ENCODE assay signal across 23 cellular contexts in genomic region chr6:52138284-52138683, GRCh38. TPM values are rescaled to one million over a fixed set of nuclear protein-coding genes. Genes with fewer than 3 reads are reported as not detected.
DNase-seq lines count a peak whose midpoint lies in the region; ATAC-seq and TF ChIP-seq lines count a peak whose summit lies in the region.
"Had no signal": no experiment of that assay in that cellular context is flagged by ENCODE, and none has a peak within 500 bp of the region (broad histone marks: within the 10 kb centered on the region; RNA-seq: fewer than 3 reads in every experiment).

No MANE protein-coding gene starts in this region.

- H3K9me3 Mint-ChIP-seq in T-helper 2 cell treated with Interferon-gamma antibody and Interleukin-4, amounts not matched to agents 5 μg/mL and 100 μg/mL, for 36 hours: no peaks in the 10 kb centered on the region

- H3K4me3 ChIP-seq in OCI-LY3 (ENCODE audit: low read length): 0 out of 2 replicates have a peak overlapping the region, but pooled peaks have one; percentile 3
- H3K4me3 ChIP-seq in psoas muscle: peak overlapping the region; percentile 80

- H3K4me3 Mint-ChIP-seq in T-helper 2 cell treated with Interferon-gamma antibody and Interleukin-4, amounts not matched to agents 5 μg/mL and 100 μg/mL, for 36 hours: no peak overlapping the region

- no peaks in the 10 kb centered on the region for H3K36me3 ChIP-seq in OCI-LY3 (replicated peaks; ENCODE audit: low read depth, low read length)
- H3K36me3 ChIP-seq in psoas muscle (ENCODE audit: insufficient read depth in 1 of 2, low read depth in 1 of 2): peaks cover 0 to 46% of the 10 kb centered on the region in 2 donors

- peaks cover 47% of the 10 kb centered on the region for H3K4me1 ChIP-seq in OCI-LY3 (ENCODE audit: low read length)
- peaks cover 2% of the 10 kb centered on the region for H3K4me1 ChIP-seq in psoas muscle

- H3K27me3 ChIP-seq in OCI-LY3 (ENCODE audit: low read depth, low read length) (peaks cover 10% of the 10 kb centered on the region), psoas muscle (ENCODE audit: insufficient read depth in 3 of 3, low read length in 2 of 3) (no peaks in the 10 kb centered on the region)

- ATAC-seq in GM18498 (IDR thresholded peaks at IDR 0.05; ENCODE audit: unreplicated experiment) (peak; percentile 45), GM21576 (IDR thresholded peaks at IDR 0.05; ENCODE audit: unreplicated experiment) (peak; percentile 59), psoas muscle (no peak), HG02759 (IDR thresholded peaks at IDR 0.05; ENCODE audit: unreplicated experiment) (no peak), HG03520 (IDR thresholded peaks at IDR 0.05; ENCODE audit: unreplicated experiment) (no peak)
- ATAC-seq: Right ventricle myocardium inferior had no signal

- no peaks in the 10 kb centered on the region for H3K79me2 ChIP-seq in OCI-LY3 (ENCODE audit: low read length)

- WGBS in psoas muscle, 3 donors: 30 to 62% (median 45%) methylated on average over 4 of the region's 4 CpGs

- H3K9me3 ChIP-seq in OCI-LY3 (ENCODE audit: insufficient read depth, low read length) (no peaks in the 10 kb centered on the region), psoas muscle (no peaks in the 10 kb centered on the region)

- no peak for DNase-seq in psoas muscle
- DNase-seq in AML-193 (lab: John Stamatoyannopoulos, UW): no peak
- no peak for DNase-seq in T-helper 2 cell treated with Interferon-gamma antibody and Interleukin-4, amounts not matched to agents 5 μg/mL and 100 μg/mL, for 36 hours (ENCODE audit: low spot score)
- DNase-seq: 8988T, KG1, NCI-H1105, NCI-H146, NCI-H2081, NCI-H2171, NCI-H345, NCI-H524, NCI-H774, OCI-M1 had no signal

- H3K27ac ChIP-seq in OCI-LY3 (ENCODE audit: low read length) (0 out of 2 replicates have a peak overlapping the region, but pooled peaks have one; percentile 5), psoas muscle (peak overlapping the region; percentile 81)
- H3K27ac ChIP-seq: C4-2B had no signal

- intact Hi-C loops in psoas muscle (cut with DNase I): no loop called here

- H3K27ac Mint-ChIP-seq in T-helper 2 cell treated with Interferon-gamma antibody and Interleukin-4, amounts not matched to agents 5 μg/mL and 100 μg/mL, for 36 hours: no peak overlapping the region

- no peak overlapping the region for H2AFZ ChIP-seq in OCI-LY3 (ENCODE audit: low read depth, low read length)

- H3K9ac ChIP-seq in OCI-LY3 (ENCODE audit: low read length): peak overlapping the region; percentile 1; the same call in 1 of the 2 replicates

- TF ChIP-seq CTCF in OCI-LY3 (IDR thresholded peaks at IDR 0.05; ENCODE audit: low read depth, low read length) (no peak), psoas muscle (IDR thresholded peaks at IDR 0.05) (no peak)

- H3K36me3 Mint-ChIP-seq in T-helper 2 cell treated with Interferon-gamma antibody and Interleukin-4, amounts not matched to agents 5 μg/mL and 100 μg/mL, for 36 hours (ENCODE audit: low read depth): no peaks in the 10 kb centered on the region

- H3K4me2 ChIP-seq in OCI-LY3 (ENCODE audit: low read length): peak overlapping the region; percentile 24

- peaks cover 15% of the 10 kb centered on the region for H3K27me3 Mint-ChIP-seq in T-helper 2 cell treated with Interferon-gamma antibody and Interleukin-4, amounts not matched to agents 5 μg/mL and 100 μg/mL, for 36 hours (ENCODE audit: low read depth)

- no peaks in the 10 kb centered on the region for H4K20me1 ChIP-seq in OCI-LY3 (ENCODE audit: insufficient read depth, low read length)

- peaks cover 3% of the 10 kb centered on the region for H3K4me1 Mint-ChIP-seq in T-helper 2 cell treated with Interferon-gamma antibody and Interleukin-4, amounts not matched to agents 5 μg/mL and 100 μg/mL, for 36 hours (ENCODE audit: low read depth)

RNA-seq across cellular contexts. Expression of gene IL17A, which starts 47.9 kb away (rescaled TPM):
- not detected for total RNA-seq in psoas muscle
- polyA plus RNA-seq in psoas muscle: not detected
- total RNA-seq: Daoy, Right ventricle myocardium inferior, SK-MEL-5 had no signal
- polyA plus RNA-seq: AG04450 had no signal

RNA-seq across cellular contexts. Expression of gene PKHD1, which starts 50.9 kb away (rescaled TPM):
- total RNA-seq in psoas muscle: under 1 TPM in 3 of 4 donors, not detected in 1; 0.02 to 0.11 (median 0.04) TPM
- polyA plus RNA-seq in psoas muscle: under 1 TPM in 2 of 3 donors, not detected in 1; under 0.01 to 0.01 TPM
- total RNA-seq: Right ventricle myocardium inferior had no signal
- polyA plus RNA-seq: AG04450 had no signal

Comparison
In these comparisons a context has a peak if more than half of its experiments do, and no peak if none do; other contexts are left out.
1. ATAC-seq: peak in GM18498 (single experiment) and GM21576 (single experiment); none in psoas muscle (0 of 4), HG02759 (single experiment) and HG03520 (single experiment).